ENCODE assay signal across 1 cellular context in the genomic region with DNA sequence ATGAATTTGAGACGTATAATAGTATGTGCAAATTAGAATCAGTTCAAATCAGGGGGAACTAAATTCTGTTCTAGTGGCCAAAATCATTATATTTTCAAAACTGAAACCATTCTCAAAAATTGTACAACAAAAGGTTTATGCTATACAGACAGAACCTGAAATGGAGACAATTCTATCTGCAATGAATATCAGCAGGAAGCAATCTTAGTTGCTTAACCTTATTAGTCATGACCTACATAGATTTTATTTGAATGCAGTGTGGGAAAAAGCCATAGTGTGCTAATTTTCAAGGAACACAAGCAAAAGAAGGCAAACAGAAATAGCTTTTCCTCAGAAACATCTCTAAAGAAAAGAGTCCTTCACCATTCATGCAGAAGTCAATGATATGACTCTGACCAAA.
TF ChIP-seq lines count a peak whose summit lies in the region.

No MANE protein-coding gene starts in this region.

TF ChIP-seq in GM23338, 12 proteins besides CTCF, POLR2A, EP300 and RAD21 (continued from another document):
- no peak for TF ChIP-seq ZNF331 (CRISPR knock-in tag; IDR thresholded peaks at IDR 0.05; ENCODE audit: low read depth)
- TF ChIP-seq EZH2 (IDR thresholded peaks at IDR 0.05; ENCODE audit: low read depth, unreplicated experiment): no peak
- TF ChIP-seq, protein P1, sequence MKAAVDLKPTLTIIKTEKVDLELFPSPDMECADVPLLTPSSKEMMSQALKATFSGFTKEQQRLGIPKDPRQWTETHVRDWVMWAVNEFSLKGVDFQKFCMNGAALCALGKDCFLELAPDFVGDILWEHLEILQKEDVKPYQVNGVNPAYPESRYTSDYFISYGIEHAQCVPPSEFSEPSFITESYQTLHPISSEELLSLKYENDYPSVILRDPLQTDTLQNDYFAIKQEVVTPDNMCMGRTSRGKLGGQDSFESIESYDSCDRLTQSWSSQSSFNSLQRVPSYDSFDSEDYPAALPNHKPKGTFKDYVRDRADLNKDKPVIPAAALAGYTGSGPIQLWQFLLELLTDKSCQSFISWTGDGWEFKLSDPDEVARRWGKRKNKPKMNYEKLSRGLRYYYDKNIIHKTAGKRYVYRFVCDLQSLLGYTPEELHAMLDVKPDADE (IDR thresholded peaks at IDR 0.05): no peak
- TF ChIP-seq JUNB (IDR thresholded peaks at IDR 0.05; ENCODE audit: unreplicated experiment): no peak
- no peak for TF ChIP-seq STAT1 (IDR thresholded peaks at IDR 0.05; ENCODE audit: unreplicated experiment)
- no peak for TF ChIP-seq ZNF114 (CRISPR knock-in tag; IDR thresholded peaks at IDR 0.05)
- TF ChIP-seq NANOG (IDR thresholded peaks at IDR 0.05; ENCODE audit: borderline replicate concordance): no peak
- TF ChIP-seq EZH2phosphoT487 (IDR thresholded peaks at IDR 0.05; ENCODE audit: unreplicated experiment): no peak
- TF ChIP-seq POLR2AphosphoS5 (IDR thresholded peaks at IDR 0.05; ENCODE audit: low read depth): no peak
- TF ChIP-seq, protein P2, sequence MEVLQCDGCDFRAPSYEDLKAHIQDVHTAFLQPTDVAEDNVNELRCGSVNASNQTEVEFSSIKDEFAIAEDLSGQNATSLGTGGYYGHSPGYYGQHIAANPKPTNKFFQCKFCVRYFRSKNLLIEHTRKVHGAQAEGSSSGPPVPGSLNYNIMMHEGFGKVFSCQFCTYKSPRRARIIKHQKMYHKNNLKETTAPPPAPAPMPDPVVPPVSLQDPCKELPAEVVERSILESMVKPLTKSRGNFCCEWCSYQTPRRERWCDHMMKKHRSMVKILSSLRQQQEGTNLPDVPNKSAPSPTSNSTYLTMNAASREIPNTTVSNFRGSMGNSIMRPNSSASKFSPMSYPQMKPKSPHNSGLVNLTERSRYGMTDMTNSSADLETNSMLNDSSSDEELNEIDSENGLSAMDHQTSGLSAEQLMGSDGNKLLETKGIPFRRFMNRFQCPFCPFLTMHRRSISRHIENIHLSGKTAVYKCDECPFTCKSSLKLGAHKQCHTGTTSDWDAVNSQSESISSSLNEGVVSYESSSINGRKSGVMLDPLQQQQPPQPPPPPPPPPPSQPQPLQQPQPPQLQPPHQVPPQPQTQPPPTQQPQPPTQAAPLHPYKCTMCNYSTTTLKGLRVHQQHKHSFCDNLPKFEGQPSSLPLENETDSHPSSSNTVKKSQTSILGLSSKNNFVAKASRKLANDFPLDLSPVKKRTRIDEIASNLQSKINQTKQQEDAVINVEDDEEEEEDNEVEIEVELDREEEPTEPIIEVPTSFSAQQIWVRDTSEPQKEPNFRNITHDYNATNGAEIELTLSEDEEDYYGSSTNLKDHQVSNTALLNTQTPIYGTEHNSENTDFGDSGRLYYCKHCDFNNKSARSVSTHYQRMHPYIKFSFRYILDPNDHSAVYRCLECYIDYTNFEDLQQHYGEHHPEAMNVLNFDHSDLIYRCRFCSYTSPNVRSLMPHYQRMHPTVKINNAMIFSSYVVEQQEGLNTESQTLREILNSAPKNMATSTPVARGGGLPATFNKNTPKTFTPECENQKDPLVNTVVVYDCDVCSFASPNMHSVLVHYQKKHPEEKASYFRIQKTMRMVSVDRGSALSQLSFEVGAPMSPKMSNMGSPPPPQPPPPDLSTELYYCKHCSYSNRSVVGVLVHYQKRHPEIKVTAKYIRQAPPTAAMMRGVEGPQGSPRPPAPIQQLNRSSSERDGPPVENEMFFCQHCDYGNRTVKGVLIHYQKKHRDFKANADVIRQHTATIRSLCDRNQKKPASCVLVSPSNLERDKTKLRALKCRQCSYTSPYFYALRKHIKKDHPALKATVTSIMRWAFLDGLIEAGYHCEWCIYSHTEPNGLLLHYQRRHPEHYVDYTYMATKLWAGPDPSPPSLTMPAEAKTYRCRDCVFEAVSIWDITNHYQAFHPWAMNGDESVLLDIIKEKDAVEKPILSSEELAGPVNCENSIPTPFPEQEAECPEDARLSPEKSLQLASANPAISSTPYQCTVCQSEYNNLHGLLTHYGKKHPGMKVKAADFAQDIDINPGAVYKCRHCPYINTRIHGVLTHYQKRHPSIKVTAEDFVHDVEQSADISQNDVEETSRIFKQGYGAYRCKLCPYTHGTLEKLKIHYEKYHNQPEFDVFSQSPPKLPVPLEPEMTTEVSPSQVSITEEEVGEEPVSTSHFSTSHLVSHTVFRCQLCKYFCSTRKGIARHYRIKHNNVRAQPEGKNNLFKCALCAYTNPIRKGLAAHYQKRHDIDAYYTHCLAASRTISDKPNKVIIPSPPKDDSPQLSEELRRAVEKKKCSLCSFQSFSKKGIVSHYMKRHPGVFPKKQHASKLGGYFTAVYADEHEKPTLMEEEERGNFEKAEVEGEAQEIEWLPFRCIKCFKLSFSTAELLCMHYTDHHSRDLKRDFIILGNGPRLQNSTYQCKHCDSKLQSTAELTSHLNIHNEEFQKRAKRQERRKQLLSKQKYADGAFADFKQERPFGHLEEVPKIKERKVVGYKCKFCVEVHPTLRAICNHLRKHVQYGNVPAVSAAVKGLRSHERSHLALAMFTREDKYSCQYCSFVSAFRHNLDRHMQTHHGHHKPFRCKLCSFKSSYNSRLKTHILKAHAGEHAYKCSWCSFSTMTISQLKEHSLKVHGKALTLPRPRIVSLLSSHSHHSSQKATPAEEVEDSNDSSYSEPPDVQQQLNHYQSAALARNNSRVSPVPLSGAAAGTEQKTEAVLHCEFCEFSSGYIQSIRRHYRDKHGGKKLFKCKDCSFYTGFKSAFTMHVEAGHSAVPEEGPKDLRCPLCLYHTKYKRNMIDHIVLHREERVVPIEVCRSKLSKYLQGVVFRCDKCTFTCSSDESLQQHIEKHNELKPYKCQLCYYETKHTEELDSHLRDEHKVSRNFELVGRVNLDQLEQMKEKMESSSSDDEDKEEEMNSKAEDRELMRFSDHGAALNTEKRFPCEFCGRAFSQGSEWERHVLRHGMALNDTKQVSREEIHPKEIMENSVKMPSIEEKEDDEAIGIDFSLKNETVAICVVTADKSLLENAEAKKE (CRISPR knock-in tag; IDR thresholded peaks at IDR 0.05): no peak
- no peak for TF ChIP-seq CREB1 (CRISPR knock-in tag; IDR thresholded peaks at IDR 0.05; ENCODE audit: low read depth)
